ENCODE assay signal across 8 cellular contexts in the genomic region with DNA sequence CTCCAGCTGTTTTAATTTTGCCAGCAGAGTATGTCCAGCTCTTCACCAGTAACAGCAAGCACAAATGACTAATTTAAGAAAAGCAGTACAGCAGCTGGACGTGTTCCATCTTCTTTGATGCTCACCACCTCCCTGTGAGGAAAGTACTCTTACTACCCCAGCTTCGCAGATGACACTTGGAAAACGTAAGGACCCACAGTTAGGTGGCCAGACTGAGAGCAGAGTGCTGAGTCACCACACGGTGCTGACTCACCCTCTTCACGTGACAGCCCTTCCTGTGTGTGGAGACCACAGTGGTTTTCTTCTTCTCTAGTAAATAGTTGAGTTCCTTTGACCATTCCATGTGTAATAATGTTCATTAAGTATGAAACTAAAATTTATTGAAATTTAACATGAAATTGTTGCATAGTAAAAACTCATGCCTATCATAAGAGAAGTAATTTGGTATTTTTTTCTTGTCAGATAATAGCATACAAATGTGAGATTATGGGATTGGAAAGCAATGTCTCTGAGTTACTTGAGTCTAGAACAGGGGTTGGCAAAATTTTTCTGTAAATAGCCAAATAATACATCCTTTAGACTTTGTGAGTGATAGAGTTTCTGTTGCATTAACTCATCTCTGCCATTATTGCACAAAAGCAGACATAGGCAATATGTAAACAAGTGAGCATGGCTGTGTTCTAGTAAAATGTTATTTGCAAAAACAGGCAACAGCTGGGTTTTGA.
DNase-seq lines count a peak whose midpoint lies in the region; ATAC-seq and TF ChIP-seq lines count a peak whose summit lies in the region.

No MANE protein-coding gene starts in this region.

- POLR2A ChIA-PET in CD4-positive, alpha-beta T cell (lab: Charles Lee), result interaction anchor here (1.1 to 2.0 kb wide), 2 partner anchors 59 to 77 kb away, joined by 3 to 11 read pairs; partner anchors contain the start of genes MKKS and SLX4IP
- POLR2A ChIA-PET in PC-9 (lab: Charles Lee; ENCODE audit: unreplicated experiment), result interaction anchor here (0.5 to 0.6 kb wide), 3 partner anchors 85 to 1526 kb away, joined by 5 to 6 read pairs (median 5); no protein-coding TSS in a partner anchor

- H3K27me3 ChIP-seq in CD4-positive, alpha-beta T cell (ENCODE audit: control insufficient read depth, insufficient read depth, low read length), result no peaks in the 10 kb centered on the region
- H3K27me3 ChIP-seq in PC-9 (ENCODE audit: insufficient read depth, low read depth) (no peaks in the 10 kb centered on the region), neutrophil (no peaks in the 10 kb centered on the region)

- H3K4me3 Mint-ChIP-seq in CD4-positive, alpha-beta T cell, result peak overlapping the region; percentile 38
- peak overlapping the region; percentile 32 for H3K4me3 Mint-ChIP-seq in activated T-cell treated with anti-CD3 and anti-CD28 coated beads, Interleukin-2, amount 50 U/mL, for 4 hours

- peak overlapping the region; percentile 53 for H3K4me2 ChIP-seq in PC-9

- BruUV-seq in PC-9 (replicated peaks; lab: Mats Ljungman, UMichigan), result no TSS peak

- ATAC-seq in CD4-positive, alpha-beta T cell (ENCODE audit: poor library complexity), result peak; percentile 86
- ATAC-seq in GM19395 (IDR thresholded peaks at IDR 0.05; ENCODE audit: unreplicated experiment) (peak; percentile 98), HG03460 (IDR thresholded peaks at IDR 0.05; ENCODE audit: unreplicated experiment) (peak; percentile 95)
- peak; percentile 95 to 97 for ATAC-seq in activated T-cell treated with anti-CD3 and anti-CD28 coated beads, Interleukin-2, amount 50 U/mL, for 4 hours

- H3K27ac Mint-ChIP-seq in CD4-positive, alpha-beta T cell, result peak overlapping the region; percentile 38

- H4K20me1 ChIP-seq in PC-9 (ENCODE audit: insufficient read depth), result no peaks in the 10 kb centered on the region

- H3K4me1 ChIP-seq in PC-9 (replicated peaks; ENCODE audit: insufficient read depth) (peaks cover 17% of the 10 kb centered on the region), neutrophil (ENCODE audit: control insufficient read depth in 1 of 2, insufficient read depth in 1 of 2, low read depth in 1 of 2, low read length in 1 of 2) (peaks cover 54 to 89% of the 10 kb centered on the region in 2 experiments)

- no peaks in the 10 kb centered on the region for H3K27me3 Mint-ChIP-seq in CD4-positive, alpha-beta T cell
- H3K27me3 Mint-ChIP-seq in activated T-cell treated with anti-CD3 and anti-CD28 coated beads, Interleukin-2, amount 50 U/mL, for 4 hours (ENCODE audit: low read depth), result no peaks in the 10 kb centered on the region

- H3K9me2 ChIP-seq in PC-9 (ENCODE audit: insufficient read depth), result no peaks in the 10 kb centered on the region

- H3K4me1 Mint-ChIP-seq in CD4-positive, alpha-beta T cell (ENCODE audit: low read depth), result peaks cover 42% of the 10 kb centered on the region
- H3K4me1 Mint-ChIP-seq in activated T-cell treated with anti-CD3 and anti-CD28 coated beads, Interleukin-2, amount 50 U/mL, for 4 hours (ENCODE audit: low read depth), result peaks cover 23% of the 10 kb centered on the region

- no peaks in the 10 kb centered on the region for H3K36me3 Mint-ChIP-seq in CD4-positive, alpha-beta T cell (ENCODE audit: low read depth)
- peaks cover 10% of the 10 kb centered on the region for H3K36me3 Mint-ChIP-seq in activated T-cell treated with anti-CD3 and anti-CD28 coated beads, Interleukin-2, amount 50 U/mL, for 4 hours (ENCODE audit: insufficient read depth)

- H3K4me3 ChIP-seq in PC-9 (no peak overlapping the region), neutrophil (ENCODE audit: low read depth in 1 of 2, low read length in 1 of 2) (peak overlapping the region; percentile 40 to 60)

- H3K9me3 Mint-ChIP-seq in CD4-positive, alpha-beta T cell, result no peaks in the 10 kb centered on the region
- H3K9me3 Mint-ChIP-seq in activated T-cell treated with anti-CD3 and anti-CD28 coated beads, Interleukin-2, amount 50 U/mL, for 4 hours, result no peaks in the 10 kb centered on the region

- peak overlapping the region; percentile 58; the same call in 1 of the 2 replicates for H2AFZ ChIP-seq in PC-9

- intact Hi-C loops in CD4-positive, alpha-beta T cell (cut with DNase I, micrococcal nuclease), result no loop called here
- intact Hi-C loops in PC-9 (cut with micrococcal nuclease; ENCODE audit: unreplicated experiment), result no loop called here

- no peak for TF ChIP-seq CTCF in CD4-positive, alpha-beta T cell (IDR thresholded peaks at IDR 0.05)
- TF ChIP-seq CTCF in PC-9 (conservative IDR thresholded peaks at IDR 0.05) (no peak), neutrophil (IDR thresholded peaks at IDR 0.05) (peak; percentile 17)

- no peaks in the 10 kb centered on the region for H3K9me3 ChIP-seq in CD4-positive, alpha-beta T cell (ENCODE audit: control insufficient read depth, low read length)
- H3K9me3 ChIP-seq in PC-9 (ENCODE audit: insufficient read depth, low read depth) (no peaks in the 10 kb centered on the region), neutrophil (no peaks in the 10 kb centered on the region)

- 0 out of 2 replicates have a peak, but pooled peaks cover 4% of the 10 kb centered on the region for H3K79me2 ChIP-seq in PC-9 (ENCODE audit: low read depth)

- CTCF ChIA-PET in CD4-positive, alpha-beta T cell (lab: Charles Lee), result no interaction called here
- CTCF ChIA-PET in PC-9 (lab: Charles Lee), result interaction anchor here (0.6 kb wide), 1 partner anchor 10 kb away, joined by 19 read pairs; no protein-coding TSS in a partner anchor

- H3F3A ChIP-seq in PC-9 (ENCODE audit: insufficient read depth, low read depth), result peaks cover 14% of the 10 kb centered on the region

- no peaks in the 10 kb centered on the region for H3K36me3 ChIP-seq in PC-9 (ENCODE audit: low read depth)
- H3K36me3 ChIP-seq in neutrophil, result no peaks in the 10 kb centered on the region

- peak in 9 of 10 experiments; percentile 11 to 63 (median 43) for DNase-seq in CD4-positive, alpha-beta T cell
- peak; percentile 82 for DNase-seq in PC-9
- peak; percentile 54 for DNase-seq in activated T-cell treated with anti-CD3 and anti-CD28 coated beads, Interleukin-2, amount 50 U/mL, for 4 hours
- DNase-seq in fibroblast of peridontal ligament (ENCODE audit: extremely low read depth), result peak; percentile 93
- peak in 35 of 49 donors; percentile 10 to 81 (median 56) for DNase-seq in substantia nigra (lab: John Stamatoyannopoulos, UW)

- H3K27ac ChIP-seq in CD4-positive, alpha-beta T cell (ENCODE audit: low read depth, low read length), result no peak overlapping the region
- H3K27ac ChIP-seq in PC-9 (peak overlapping the region; percentile 82), neutrophil (peak overlapping the region; percentile 95), substantia nigra (ENCODE audit: low read depth, low read length, poor library complexity, severe bottlenecking) (peak overlapping the region; percentile 22)

Comparison
In these comparisons a context has a peak if more than half of its experiments do, and no peak if none do; other contexts are left out.
1. DNase-seq: peak in every context shown above with its lines; median percentile 93 in fibroblast of peridontal ligament; 82 in PC-9; 56 in substantia nigra; 54 in activated T-cell treated with anti-CD3 and anti-CD28 coated beads, Interleukin-2, amount 50 U/mL, for 4 hours; 43 in CD4-positive, alpha-beta T cell.